Comparison of ENCODE assay signal across 19 cellular contexts in genomic region chr5:172634106-172634899, GRCh38.
"Had no signal": no experiment of that assay in that cellular context is flagged by ENCODE, and none has a peak within 500 bp of the region (broad histone marks: within the 10 kb centered on the region; RNA-seq: fewer than 3 reads in every experiment).

No MANE protein-coding gene starts in this region.

- FAIRE-seq: keratinocyte, small intestine had no signal

- H3K79me2 ChIP-seq: parathyroid adenoma had no signal

- ATAC-seq: effector memory CD8-positive, alpha-beta T cell; gastrocnemius medialis; lower lobe of right lung; natural killer cell treated with Interleukin-12 subunit alpha and Interleukin-12 subunit beta and Interleukin-15 and Interleukin-18, amount 100 ng/mL, for 72 hours; psoas muscle had no signal

- H3K9me3 ChIP-seq: esophagus muscularis mucosa, gastrocnemius medialis, left ventricle myocardium inferior, lower lobe of right lung, psoas muscle, stomach, thoracic aorta, transverse colon had no signal

- H3K9ac ChIP-seq: parathyroid adenoma had no signal

- H3K36me3 ChIP-seq: esophagus muscularis mucosa, gastrocnemius medialis, left ventricle myocardium inferior, lower lobe of right lung, stomach, thoracic aorta, transverse colon had no signal

- H3K4me3 ChIP-seq: esophagus muscularis mucosa, gastrocnemius medialis, left ventricle myocardium inferior, lower lobe of right lung, psoas muscle, stomach, thoracic aorta, transverse colon had no signal

- DNase-seq: effector memory CD8-positive, alpha-beta T cell; gastrocnemius medialis; left ventricle myocardium inferior; lower lobe of right lung; midbrain; psoas muscle; retina; small intestine; stimulated activated CD4-positive, alpha-beta T cell treated with anti-CD3 and anti-CD28 coated beads, Interleukin-12 subunit alpha, Interleukin-12 subunit beta, amount 100 ng/mL, for 4 hours; stimulated activated naive CD4-positive, alpha-beta T cell; stomach; substantia nigra; transverse colon had no signal

- H3K27ac ChIP-seq: epithelial cell of prostate, esophagus muscularis mucosa, gastrocnemius medialis, left ventricle myocardium inferior, lower lobe of right lung, parathyroid adenoma, psoas muscle, stomach, thoracic aorta, transverse colon had no signal

- H3K4me1 ChIP-seq: gastrocnemius medialis, left ventricle myocardium inferior, lower lobe of right lung, psoas muscle had no signal

- H3K27me3 ChIP-seq: esophagus muscularis mucosa, stomach, transverse colon had no signal

- H2AFZ ChIP-seq: parathyroid adenoma had no signal
